In the genomic region with DNA sequence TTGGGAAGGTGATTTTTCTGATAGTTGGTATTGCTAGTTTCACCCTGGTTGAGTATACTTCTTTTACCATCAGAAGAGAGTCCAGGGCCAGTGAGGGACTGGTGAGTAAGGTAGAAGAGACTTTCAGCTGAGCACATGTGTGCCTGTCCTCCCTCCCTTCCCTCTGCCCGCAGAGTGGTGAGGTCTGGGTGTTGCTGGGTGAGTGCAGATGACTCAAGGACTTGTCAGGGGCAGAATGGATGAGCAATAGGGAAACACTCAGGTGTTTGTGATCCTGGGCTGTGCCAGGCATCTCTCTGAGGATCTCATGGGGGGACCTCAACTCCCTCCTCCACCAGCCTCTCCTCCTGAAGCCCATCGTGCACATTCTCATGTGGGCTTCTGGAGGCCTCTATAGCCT, we compare ENCODE assay signal across 1 cellular context.
TF ChIP-seq lines count a peak whose summit lies in the region.

No MANE protein-coding gene starts in this region.

TF ChIP-seq in IMR-90, 13 proteins besides CTCF, POLR2A, EP300 and RAD21 (continued from another document):
- TF ChIP-seq, protein P1, sequence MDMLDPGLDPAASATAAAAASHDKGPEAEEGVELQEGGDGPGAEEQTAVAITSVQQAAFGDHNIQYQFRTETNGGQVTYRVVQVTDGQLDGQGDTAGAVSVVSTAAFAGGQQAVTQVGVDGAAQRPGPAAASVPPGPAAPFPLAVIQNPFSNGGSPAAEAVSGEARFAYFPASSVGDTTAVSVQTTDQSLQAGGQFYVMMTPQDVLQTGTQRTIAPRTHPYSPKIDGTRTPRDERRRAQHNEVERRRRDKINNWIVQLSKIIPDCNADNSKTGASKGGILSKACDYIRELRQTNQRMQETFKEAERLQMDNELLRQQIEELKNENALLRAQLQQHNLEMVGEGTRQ (IDR thresholded peaks at IDR 0.05; ENCODE audit: low read depth, low read length), result peak; percentile 15; the same call in 1 of the 2 replicates
- TF ChIP-seq RFX5 (IDR thresholded peaks at IDR 0.05; ENCODE audit: low read depth, low read length) (no peak), RCOR1 (IDR thresholded peaks at IDR 0.05; ENCODE audit: insufficient replicate concordance, low read length) (no peak), MAZ (IDR thresholded peaks at IDR 0.05; ENCODE audit: borderline replicate concordance, low read depth, low read length) (peak; percentile 23; the same call in 1 of the 2 replicates), CEBPB (IDR thresholded peaks at IDR 0.05; ENCODE audit: low read depth, low read length) (peak; percentile 65)
